ENCODE assay signal across 9 cellular contexts in the genomic region with DNA sequence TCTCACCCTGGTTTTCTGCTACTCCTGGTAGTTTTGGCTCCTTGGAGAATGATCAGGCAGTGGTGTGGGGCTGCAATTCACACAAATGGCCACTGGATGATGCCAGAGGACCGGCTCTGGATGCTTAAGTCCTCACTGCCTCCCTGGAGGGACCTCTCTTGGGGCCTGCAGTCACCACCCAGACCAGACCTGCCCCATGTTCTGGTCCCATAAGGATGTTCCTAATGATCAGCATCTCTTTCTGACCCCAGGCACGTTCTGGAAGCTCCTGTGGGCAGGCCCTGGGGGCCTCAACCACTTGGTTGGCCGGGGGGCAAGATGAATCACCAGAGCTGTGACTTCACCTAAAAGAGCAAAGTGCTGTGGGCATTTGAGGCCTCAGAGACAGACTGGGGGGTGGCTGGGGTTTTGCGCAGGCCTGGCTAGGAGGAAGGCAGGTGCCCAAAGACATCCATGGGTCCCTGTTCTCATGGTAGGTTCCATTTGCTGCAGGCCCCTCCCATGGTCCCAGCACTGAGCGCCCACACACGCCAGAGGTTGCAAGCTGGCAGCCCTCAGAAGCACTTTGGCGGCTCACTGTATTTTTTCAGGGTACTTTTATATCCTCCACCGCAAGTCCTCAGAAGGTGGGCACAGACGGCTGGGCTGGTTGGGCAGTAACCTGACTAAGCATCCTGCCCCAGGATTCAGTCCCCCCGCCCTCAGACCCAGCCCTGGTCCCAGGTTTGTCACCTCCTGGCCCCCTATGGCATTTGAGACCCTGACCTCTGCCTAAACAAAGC. TPM values are rescaled to one million over a fixed set of nuclear protein-coding genes. Genes with fewer than 3 reads are reported as not detected.
DNase-seq lines count a peak whose midpoint lies in the region; ATAC-seq and TF ChIP-seq lines count a peak whose summit lies in the region.
"Had no signal": no experiment of that assay in that cellular context is flagged by ENCODE, and none has a peak within 500 bp of the region (broad histone marks: within the 10 kb centered on the region; RNA-seq: fewer than 3 reads in every experiment).

No MANE protein-coding gene starts in this region.

- H3K27me3 Mint-ChIP-seq in naive thymus-derived CD8-positive, alpha-beta T cell: peaks cover 0 to 5% (median 0%) of the 10 kb centered on the region in 5 donors
- H3K27me3 Mint-ChIP-seq: activated naive CD4-positive, alpha-beta T cell treated with anti-CD3 and anti-CD28 coated beads, Interleukin-2, amount 50 U/mL, for 24 hours had no signal

- POLR2A ChIA-PET in naive thymus-derived CD8-positive, alpha-beta T cell (lab: Charles Lee): interaction anchor here (0.6 to 1.9 kb wide), 3 partner anchors 20 to 285 kb away, joined by 3 to 7 read pairs (median 4); no protein-coding TSS in a partner anchor

- H3K9me3 Mint-ChIP-seq in naive thymus-derived CD8-positive, alpha-beta T cell: peaks cover 0 to 24% (median 12%) of the 10 kb centered on the region in 9 donors
- H3K9me3 Mint-ChIP-seq in stimulated activated effector memory CD8-positive, alpha-beta T cell treated with anti-CD3 and anti-CD28 coated beads, Interleukin-12 subunit alpha, Interleukin-12 subunit beta, amount 100 ng/mL, for 72 hours: peaks cover 5% of the 10 kb centered on the region
- H3K9me3 Mint-ChIP-seq: activated naive CD4-positive, alpha-beta T cell treated with anti-CD3 and anti-CD28 coated beads, Interleukin-2, amount 50 U/mL, for 24 hours had no signal

- H3K4me3 ChIP-seq in Jurkat, Clone E6-1 (ENCODE audit: low read length): no peak overlapping the region
- no peak overlapping the region for H3K4me3 ChIP-seq in esophagus squamous epithelium

- H3K4me1 Mint-ChIP-seq in naive thymus-derived CD8-positive, alpha-beta T cell: peaks cover 5 to 12% (median 8%) of the 10 kb centered on the region in 4 donors
- no peaks in the 10 kb centered on the region for H3K4me1 Mint-ChIP-seq in stimulated activated effector memory CD8-positive, alpha-beta T cell treated with anti-CD3 and anti-CD28 coated beads, Interleukin-12 subunit alpha, Interleukin-12 subunit beta, amount 100 ng/mL, for 72 hours
- H3K4me1 Mint-ChIP-seq: activated naive CD4-positive, alpha-beta T cell treated with anti-CD3 and anti-CD28 coated beads, Interleukin-2, amount 50 U/mL, for 24 hours had no signal

- H3K4me1 ChIP-seq in esophagus squamous epithelium: peaks cover 0 to 24% (median 0%) of the 10 kb centered on the region in 3 donors

- no peak overlapping the region for H3K27ac ChIP-seq in esophagus squamous epithelium

- peak; percentile 11 for DNase-seq in DMS 273 treated with DMSO at 0.1 percent for 48 hours (lab: John Stamatoyannopoulos, UW)
- peak; percentile 85 for DNase-seq in Jurkat, Clone E6-1 (ENCODE audit: low read depth, low spot score)
- peak; percentile 83 for DNase-seq in OCI-M1 (lab: John Stamatoyannopoulos, UW)
- DNase-seq in activated T-cell treated with anti-CD3 and anti-CD28 coated beads for 48 hours (ENCODE audit: low read depth): peak; percentile 60
- DNase-seq in esophagus squamous epithelium (lab: John Stamatoyannopoulos, UW): no peak
- DNase-seq in naive thymus-derived CD8-positive, alpha-beta T cell: peak; percentile 38 to 82 (median 68)
- DNase-seq in stimulated activated effector memory CD8-positive, alpha-beta T cell treated with anti-CD3 and anti-CD28 coated beads, Interleukin-12 subunit alpha, Interleukin-12 subunit beta, amount 100 ng/mL, for 72 hours (ENCODE audit: low spot score in 2 of 2): peak; percentile 61 to 83

- no peaks in the 10 kb centered on the region for H3K36me3 ChIP-seq in esophagus squamous epithelium

- ATAC-seq in naive thymus-derived CD8-positive, alpha-beta T cell: peak; percentile 85 to 89
- ATAC-seq in stimulated activated effector memory CD8-positive, alpha-beta T cell treated with anti-CD3 and anti-CD28 coated beads, Interleukin-12 subunit alpha, Interleukin-12 subunit beta, amount 100 ng/mL, for 72 hours: peak; percentile 86
- no peak for ATAC-seq in GM18867 (IDR thresholded peaks at IDR 0.05; ENCODE audit: unreplicated experiment)

- 51 to 59% methylated on average over 6 to 7 of the region's 10 CpGs for WGBS in esophagus squamous epithelium, 2 donors

- no peak overlapping the region for H3K27ac Mint-ChIP-seq in naive thymus-derived CD8-positive, alpha-beta T cell
- peak overlapping the region; percentile 40 for H3K27ac Mint-ChIP-seq in stimulated activated effector memory CD8-positive, alpha-beta T cell treated with anti-CD3 and anti-CD28 coated beads, Interleukin-12 subunit alpha, Interleukin-12 subunit beta, amount 100 ng/mL, for 72 hours
- H3K27ac Mint-ChIP-seq: activated naive CD4-positive, alpha-beta T cell treated with anti-CD3 and anti-CD28 coated beads, Interleukin-2, amount 50 U/mL, for 24 hours had no signal

- intact Hi-C loops in esophagus squamous epithelium (cut with DNase I): loop anchor here (5.0 to 10.0 kb wide), 3 partner anchors 138 to 286 kb away; a partner anchor contains a TSS

- TF ChIP-seq POLR2A in esophagus squamous epithelium (IDR thresholded peaks at IDR 0.05): no peak

- no peak overlapping the region for H3K4me3 Mint-ChIP-seq in naive thymus-derived CD8-positive, alpha-beta T cell
- H3K4me3 Mint-ChIP-seq in stimulated activated effector memory CD8-positive, alpha-beta T cell treated with anti-CD3 and anti-CD28 coated beads, Interleukin-12 subunit alpha, Interleukin-12 subunit beta, amount 100 ng/mL, for 72 hours: no peak overlapping the region
- H3K4me3 Mint-ChIP-seq: activated naive CD4-positive, alpha-beta T cell treated with anti-CD3 and anti-CD28 coated beads, Interleukin-2, amount 50 U/mL, for 24 hours had no signal

- H3K9me3 ChIP-seq in esophagus squamous epithelium: peaks cover 0 to 5% (median 4%) of the 10 kb centered on the region in 3 donors

- TF ChIP-seq CTCF in esophagus squamous epithelium (IDR thresholded peaks at IDR 0.05): peak; percentile 95 to 100 (median 98)

- peaks cover 0 to 21% (median 0%) of the 10 kb centered on the region in 4 donors for H3K27me3 ChIP-seq in esophagus squamous epithelium

- H3K36me3 Mint-ChIP-seq in naive thymus-derived CD8-positive, alpha-beta T cell: peaks cover 0 to 11% (median 7%) of the 10 kb centered on the region in 3 donors
- no peaks in the 10 kb centered on the region for H3K36me3 Mint-ChIP-seq in stimulated activated effector memory CD8-positive, alpha-beta T cell treated with anti-CD3 and anti-CD28 coated beads, Interleukin-12 subunit alpha, Interleukin-12 subunit beta, amount 100 ng/mL, for 72 hours
- H3K36me3 Mint-ChIP-seq: activated naive CD4-positive, alpha-beta T cell treated with anti-CD3 and anti-CD28 coated beads, Interleukin-2, amount 50 U/mL, for 24 hours had no signal

RNA-seq across cellular contexts. Expression of a gene that starts 53.2 kb away (rescaled TPM):
- 21.5 TPM for polyA plus RNA-seq in Jurkat, Clone E6-1 (2012; ENCODE audit: insufficient read depth, insufficient read length)
- 1 to 10 TPM; 1.7 to 3.1 (median 2.3) TPM for total RNA-seq in esophagus squamous epithelium
- 1 to 10 TPM; 1.8 to 2.9 TPM for total RNA-seq in naive thymus-derived CD8-positive, alpha-beta T cell
- polyA plus RNA-seq in naive thymus-derived CD8-positive, alpha-beta T cell: 1 to 10 TPM; 1.5 to 5.5 (median 1.9) TPM
